32 cellular contexts compared by ENCODE assay signal in genomic region chr7:157515342-157516041, GRCh38.
A peak's percentile ranks its signal among the peaks of the same experiment; 100 is the strongest.
DNase-seq lines count a peak whose midpoint lies in the region; ATAC-seq and TF ChIP-seq lines count a peak whose summit lies in the region.
"Had no signal": no experiment of that assay in that cellular context is flagged by ENCODE, and none has a peak within 500 bp of the region (broad histone marks: within the 10 kb centered on the region; RNA-seq: fewer than 3 reads in every experiment).

No MANE protein-coding gene starts in this region.

- no peaks in the 10 kb centered on the region for H3K9me3 Mint-ChIP-seq in Calu3 (ENCODE audit: low read depth, unreplicated experiment)
- H3K9me3 Mint-ChIP-seq: activated naive CD4-positive, alpha-beta T cell treated with anti-CD3 and anti-CD28 coated beads for 36 hours; activated T-cell treated with anti-CD3 and anti-CD28 coated beads, Interleukin-2, amount 50 U/mL, for 72 hours had no signal

- DNase-seq in activated CD8-positive, alpha-beta memory T cell treated with anti-CD3 and anti-CD28 coated beads for 24 hours, result peak; percentile 49
- peak; percentile 35 for DNase-seq in left lobe of liver (ENCODE audit: low spot score)
- peak; percentile 68 for DNase-seq in spleen
- no peak for DNase-seq in gastrocnemius medialis
- no peak for DNase-seq in Calu3
- DNase-seq in NCI-H1417 (lab: John Stamatoyannopoulos, UW), result no peak
- DNase-seq: activated CD4-positive, alpha-beta T cell treated with anti-CD3 and anti-CD28 coated beads for 1 hour; activated naive CD4-positive, alpha-beta T cell treated with anti-CD3 and anti-CD28 coated beads for 36 hours; activated T-cell treated with anti-CD3 and anti-CD28 coated beads, Interleukin-2, amount 50 U/mL, for 72 hours; Caco-2; central memory CD4-positive, alpha-beta T cell; dermis blood vessel endothelial cell; DND-41; esophagus squamous epithelium; foreskin melanocyte; GF-D8; Karpas-422; NCI-H1436; NCI-H2081 treated with DMSO at 0.1 percent for 48 hours; NCI-H2227 treated with DMSO at 0.1 percent for 48 hours; SHP77; stimulated activated CD4-positive, alpha-beta T cell treated with anti-CD3 and anti-CD28 coated beads, Interleukin-4, amount 100 ng/mL, for 24 hours; substantia nigra; trophoblast cell had no signal

- H3K9me3 ChIP-seq in HEK293 (ENCODE audit: control insufficient read depth, insufficient read depth, low read depth, low read length) (no peaks in the 10 kb centered on the region), spleen (peaks cover 0 to 7% (median 0%) of the 10 kb centered on the region in 8 donors), gastrocnemius medialis (no peaks in the 10 kb centered on the region)
- H3K9me3 ChIP-seq: adrenal gland, Caco-2, esophagus squamous epithelium, HAP-1, neutrophil, prostate gland had no signal

- no peak overlapping the region for H3K27ac Mint-ChIP-seq in Calu3 (ENCODE audit: unreplicated experiment)
- H3K27ac Mint-ChIP-seq: activated naive CD4-positive, alpha-beta T cell treated with anti-CD3 and anti-CD28 coated beads for 36 hours; activated T-cell treated with anti-CD3 and anti-CD28 coated beads, Interleukin-2, amount 50 U/mL, for 72 hours; memory B cell had no signal

- H3K4me1 ChIP-seq in HEK293 (ENCODE audit: control insufficient read depth, insufficient read depth, low read length) (no peaks in the 10 kb centered on the region), spleen (no peaks in the 10 kb centered on the region), gastrocnemius medialis (no peaks in the 10 kb centered on the region)
- H3K4me1 ChIP-seq: adrenal gland, Caco-2, esophagus squamous epithelium, HAP-1, prostate gland had no signal

- TF ChIP-seq CTCF in HEK293 (tag by site-specific recombination; IDR thresholded peaks at IDR 0.05) (no peak), spleen (IDR thresholded peaks at IDR 0.05 in 8 of 11, conservative IDR thresholded peaks at IDR 0.05 in 3 of 11) (no peak), gastrocnemius medialis (IDR thresholded peaks at IDR 0.05 in 4 of 5, conservative IDR thresholded peaks at IDR 0.05 in 1 of 5) (no peak), Calu3 (IDR thresholded peaks at IDR 0.05; ENCODE audit: unreplicated experiment) (no peak)

- no peaks in the 10 kb centered on the region for H3K4me1 Mint-ChIP-seq in Calu3 (ENCODE audit: low read depth, unreplicated experiment)

- ATAC-seq in left lobe of liver (no peak), gastrocnemius medialis (no peak)
- ATAC-seq: activated T-cell treated with anti-CD3 and anti-CD28 coated beads, Interleukin-2, amount 50 U/mL, for 72 hours; Panc1 had no signal

- no peaks in the 10 kb centered on the region for H3K36me3 ChIP-seq in HEK293 (ENCODE audit: control insufficient read depth in 2 of 2, insufficient read depth in 1 of 2, low read length in 2 of 2)
- no peaks in the 10 kb centered on the region for H3K36me3 ChIP-seq in spleen
- H3K36me3 ChIP-seq in gastrocnemius medialis, result no peaks in the 10 kb centered on the region
- H3K36me3 ChIP-seq: adrenal gland, esophagus squamous epithelium, HAP-1, neutrophil, prostate gland had no signal

- TF ChIP-seq POLR2A in spleen (IDR thresholded peaks at IDR 0.05) (no peak), gastrocnemius medialis (IDR thresholded peaks at IDR 0.05) (no peak)

- H3K4me3 ChIP-seq in HEK293 (ENCODE audit: low read depth, low read length) (no peak overlapping the region), spleen (no peak overlapping the region), gastrocnemius medialis (no peak overlapping the region)
- H3K4me3 ChIP-seq: adrenal gland, esophagus squamous epithelium, HAP-1, prostate gland had no signal

- H3K27ac ChIP-seq in HEK293 (ENCODE audit: extremely low read depth, low read depth, low read length) (no peak overlapping the region), spleen (no peak overlapping the region), gastrocnemius medialis (no peak overlapping the region)
- H3K27ac ChIP-seq: adrenal gland, C4-2B, esophagus squamous epithelium, neutrophil, prostate gland had no signal

- no peak overlapping the region for H3K4me3 Mint-ChIP-seq in Calu3 (ENCODE audit: low read depth, unreplicated experiment)
- H3K4me3 Mint-ChIP-seq: activated naive CD4-positive, alpha-beta T cell treated with anti-CD3 and anti-CD28 coated beads for 36 hours; activated T-cell treated with anti-CD3 and anti-CD28 coated beads, Interleukin-2, amount 50 U/mL, for 72 hours; memory B cell had no signal

- H3K27me3 Mint-ChIP-seq in Calu3 (ENCODE audit: unreplicated experiment), result peaks cover 57% of the 10 kb centered on the region

- peaks cover 3% of the 10 kb centered on the region for H3K36me3 Mint-ChIP-seq in Calu3 (ENCODE audit: insufficient read depth, unreplicated experiment)
- H3K36me3 Mint-ChIP-seq: memory B cell had no signal

- intact Hi-C loops in spleen (cut with DNase I; ENCODE audit: low total_unique reads) (no loop called here), gastrocnemius medialis (cut with DNase I; ENCODE audit: low total_unique reads) (no loop called here), Calu3 (cut with micrococcal nuclease; ENCODE audit: unreplicated experiment) (no loop called here)

- H3K27me3 ChIP-seq in spleen (replicated peaks in 1 of 7) (peaks cover 0 to 38% (median 0%) of the 10 kb centered on the region in 7 donors), gastrocnemius medialis (peaks cover 0 to 16% (median 0%) of the 10 kb centered on the region in 3 donors)
- H3K27me3 ChIP-seq: adrenal gland had no signal

- POLR2A ChIA-PET in HEK293 (lab: Yijun Ruan, JAX), result no interaction called here

- 74 to 83% (median 78%) methylated on average over 14 to 21 of the region's 21 CpGs for WGBS in spleen, 5 donors

- in situ Hi-C loops in gastrocnemius medialis (cut with MboI; ENCODE audit: low sequenced_read_pairs in 4 of 4), result no loop called here

- CTCF ChIA-PET in HEK293 (lab: Yijun Ruan, JAX) (no interaction called here), Calu3 (lab: Charles Lee) (no interaction called here)

- no TSS peak for BruUV-seq in Calu3 (replicated peaks; lab: Mats Ljungman, UMichigan)

TF ChIP-seq in HEK293, 187 proteins besides CTCF, POLR2A, EP300 and RAD21:
- peak; percentile 30; the same call in 1 of the 2 replicates for TF ChIP-seq EGR2 (tag by site-specific recombination; IDR thresholded peaks at IDR 0.05; ENCODE audit: low read depth)
- 0 out of 2 replicates have a peak, but pooled peaks have one; percentile 7 for TF ChIP-seq ZFHX2 (tag by site-specific recombination; conservative IDR thresholded peaks at IDR 0.05)
- TF ChIP-seq ZNF169 (tag by site-specific recombination; IDR thresholded peaks at IDR 0.05), result no peak
TF ChIP-seq in HEK293: peak in this region for 2.

Comparison
In these comparisons a context has a peak if more than half of its experiments do, and no peak if none do; other contexts are left out.
1. DNase-seq: peak in activated CD8-positive, alpha-beta memory T cell treated with anti-CD3 and anti-CD28 coated beads for 24 hours (single experiment), left lobe of liver (single experiment) and spleen (single experiment); none in gastrocnemius medialis (0 of 2), Calu3 (single experiment) and NCI-H1417 (0 of 3).